ENCODE assay signal across 8 cellular contexts in genomic region chr15:71443538-71443937, GRCh38.
DNase-seq lines count a peak whose midpoint lies in the region; ATAC-seq and TF ChIP-seq lines count a peak whose summit lies in the region.

No MANE protein-coding gene starts in this region.

- H3K27me3 ChIP-seq in ascending aorta, result no peaks in the 10 kb centered on the region

- H3K27ac ChIP-seq in C4-2B (no peak overlapping the region), ascending aorta (no peak overlapping the region)

- intact Hi-C loops in ascending aorta (cut with DNase I), result loop anchor here (10.0 kb wide), 2 partner anchors 469 to 549 kb away; partner anchors contain the start of genes LRRC49 and THAP10

- TF ChIP-seq CTCF in C4-2B (conservative IDR thresholded peaks at IDR 0.05) (peak; percentile 96), ascending aorta (IDR thresholded peaks at IDR 0.05) (peak; percentile 72 to 89 (median 81))

- ATAC-seq in HG03039 (IDR thresholded peaks at IDR 0.05; ENCODE audit: unreplicated experiment) (no peak), GM18858 (IDR thresholded peaks at IDR 0.05; ENCODE audit: unreplicated experiment) (no peak)

- no peaks in the 10 kb centered on the region for H3K36me3 ChIP-seq in ascending aorta

- H3K4me1 ChIP-seq in ascending aorta, result peaks cover 0 to 13% of the 10 kb centered on the region in 2 donors

- H3K4me3 ChIP-seq in ascending aorta, result no peak overlapping the region

- DNase-seq in HCEC 1CT (peak; percentile 44), RPMI8226 (peak; percentile 74), ascending aorta (ENCODE audit: low spot score in 2 of 2) (peak in 1 of 2 donors; percentile 75), inferior parietal cortex (ENCODE audit: extremely low spot score) (peak; percentile 72)
- DNase-seq in stimulated activated CD4-positive, alpha-beta T cell treated with anti-CD3 and anti-CD28 coated beads, TNF-alpha, amount 100 ng/mL, for 24 hours (ENCODE audit: low read depth in 3 of 3), result peak in 2 of 3 experiments; percentile 3 to 32

- no peaks in the 10 kb centered on the region for H3K9me3 ChIP-seq in ascending aorta
